9 cellular contexts compared by ENCODE assay signal in genomic region chr9:126321742-126322141, GRCh38. TPM values are rescaled to one million over a fixed set of nuclear protein-coding genes. Genes with fewer than 3 reads are reported as not detected.
"Had no signal": no experiment of that assay in that cellular context is flagged by ENCODE, and none has a peak within 500 bp of the region (broad histone marks: within the 10 kb centered on the region; RNA-seq: fewer than 3 reads in every experiment).

No MANE protein-coding gene starts in this region.

- H3K27ac ChIP-seq: GM23248 had no signal

- DNase-seq: GM23248, GOT3, H7, IMR-90, KG1 had no signal

- H3K4me3 ChIP-seq: GM23248, HAP-1, K562 had no signal

- ATAC-seq: HCT116, K562 had no signal

- H3K36me3 ChIP-seq: HAP-1 had no signal

RNA-seq across cellular contexts. Expression of gene MVB12B, which starts 4.9 kb away (rescaled TPM):
- total RNA-seq: HT-29, K562 had no signal
- polyA plus RNA-seq: K562 had no signal
